In the genomic region with DNA sequence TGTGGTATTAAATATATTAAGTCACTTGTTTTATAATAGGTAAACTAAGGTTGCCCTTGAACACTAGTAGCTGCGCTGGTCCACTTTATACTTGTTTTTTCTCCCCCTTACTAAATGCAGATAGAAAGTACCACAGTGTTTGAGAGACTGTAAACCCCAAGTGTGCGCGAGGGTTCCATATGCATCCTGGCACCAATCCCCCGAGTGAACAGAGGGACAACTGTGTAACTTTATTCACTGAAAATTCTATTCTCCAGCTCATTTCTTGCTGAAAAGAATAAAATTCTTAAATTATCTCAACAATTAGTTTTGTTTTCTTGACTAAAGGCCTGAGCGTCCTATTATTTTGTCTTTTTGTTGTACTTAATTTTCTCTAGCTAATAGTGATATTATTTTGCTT, we compare ENCODE assay signal across 8 cellular contexts. TPM values are rescaled to one million over a fixed set of nuclear protein-coding genes. Genes with fewer than 3 reads are reported as not detected.
DNase-seq lines count a peak whose midpoint lies in the region; ATAC-seq and TF ChIP-seq lines count a peak whose summit lies in the region.

No MANE protein-coding gene starts in this region.

- CTCF ChIA-PET in IMR-90 (lab: Yijun Ruan, JAX) = no interaction called here

- H4K91ac ChIP-seq in IMR-90 (ENCODE audit: insufficient read depth, low read depth, low read length) = no peak overlapping the region

- H3K36me3 Mint-ChIP-seq in central memory CD8-positive, alpha-beta T cell (ENCODE audit: insufficient read depth) = peaks cover 75% of the 10 kb centered on the region
- peaks cover 0 to 16% of the 10 kb centered on the region in 2 donors for H3K36me3 Mint-ChIP-seq in naive B cell

- peaks cover 41% of the 10 kb centered on the region for H3K4me1 Mint-ChIP-seq in central memory CD8-positive, alpha-beta T cell
- H3K4me1 Mint-ChIP-seq in naive B cell = peaks cover 21 to 66% (median 59%) of the 10 kb centered on the region in 3 donors

- H3K4me1 ChIP-seq in ACC112 (ENCODE audit: control insufficient read depth, insufficient read depth, low read length, unreplicated experiment) (peaks cover 34% of the 10 kb centered on the region), IMR-90 (ENCODE audit: control insufficient read depth, insufficient read depth, low read length) (peaks cover 4% of the 10 kb centered on the region; the same call in 1 of the 2 replicates)

- H3K4me3 ChIP-seq in ACC112 (ENCODE audit: low read depth, low read length) (peak overlapping the region; percentile 97), IMR-90 (ENCODE audit: insufficient read depth, low read depth, low read length) (no peak overlapping the region)

- no peaks in the 10 kb centered on the region for H3K9me1 ChIP-seq in IMR-90 (ENCODE audit: insufficient read depth, low read length)

- H3K4me2 ChIP-seq in IMR-90 (ENCODE audit: low read depth, low read length) = peak overlapping the region; percentile 96

- WGBS in IMR-90 (ENCODE audit: extremely low coverage in 2 of 2, insufficient read length in 1 of 2), 2 experiments = no CpG with 5 or more reads among the region's 5 CpGs

- no peak overlapping the region for H3K56ac ChIP-seq in IMR-90 (ENCODE audit: extremely low read depth, insufficient read depth, low read length)

- POLR2A ChIA-PET in IMR-90 (lab: Charles Lee; ENCODE audit: unreplicated experiment) = no interaction called here

- H2BK120ac ChIP-seq in IMR-90 (ENCODE audit: low read depth, low read length) = no peak overlapping the region

- H2BK20ac ChIP-seq in IMR-90 (ENCODE audit: low read depth, low read length) = no peak overlapping the region

- no peaks in the 10 kb centered on the region for H3K9me3 Mint-ChIP-seq in central memory CD8-positive, alpha-beta T cell
- H3K9me3 Mint-ChIP-seq in naive B cell = no peaks in the 10 kb centered on the region

- H4K20me1 ChIP-seq in IMR-90 (ENCODE audit: insufficient read depth, low read length) = peaks cover 34% of the 10 kb centered on the region

- H3K14ac ChIP-seq in IMR-90 (replicated peaks; ENCODE audit: low read depth, low read length) = no peak overlapping the region

- H3K27me3 ChIP-seq in ACC112 (ENCODE audit: insufficient read depth, low read length) (no peaks in the 10 kb centered on the region), IMR-90 (ENCODE audit: control insufficient read depth, insufficient read depth, low read length) (no peaks in the 10 kb centered on the region)

- in situ Hi-C loops in IMR-90 (cut with MboI; ENCODE audit: low sequenced_read_pairs) = loop anchor here (25.0 kb wide), 1 partner anchor 567 kb away; a partner anchor contains a TSS

- H3K36me3 ChIP-seq in ACC112 (ENCODE audit: insufficient read depth, low read length) (peaks cover 32% of the 10 kb centered on the region), IMR-90 (ENCODE audit: control insufficient read depth, insufficient read depth, low read length) (peaks cover 21% of the 10 kb centered on the region)

- H3K9me3 ChIP-seq in IMR-90 (ENCODE audit: control insufficient read depth, insufficient read depth, low read length) = no peaks in the 10 kb centered on the region

- ATAC-seq in IMR-90 (ENCODE audit: low read depth) = no peak
- no peak for ATAC-seq in central memory CD8-positive, alpha-beta T cell (replicated peaks; ENCODE audit: extremely low read depth, poor library complexity, severe bottlenecking)
- no peak for ATAC-seq in naive B cell (ENCODE audit: low read depth in 2 of 2)

- no peak for TF ChIP-seq RAD21 in IMR-90 (IDR thresholded peaks at IDR 0.05; ENCODE audit: low read length)

- dilution Hi-C loops in IMR-90 (cut with HindIII; ENCODE audit: low sequenced_read_pairs, unreplicated experiment) = no loop called here

- BruUV-seq in IMR-90 (replicated peaks; lab: Mats Ljungman, UMichigan) = no TSS peak

- no peak overlapping the region for H2BK15ac ChIP-seq in IMR-90 (ENCODE audit: low read depth, low read length)

- no peak overlapping the region for H3K4ac ChIP-seq in IMR-90 (ENCODE audit: low read depth, low read length)

- no peak overlapping the region for H2AK5ac ChIP-seq in IMR-90 (ENCODE audit: low read depth, low read length)

- intact Hi-C loops in IMR-90 (cut with micrococcal nuclease) = loop anchor here (5.0 to 10.0 kb wide), 2 partner anchors 97 to 569 kb away; a partner anchor contains a TSS

- H3K27ac ChIP-seq in ACC112 (ENCODE audit: low read depth, low read length) (no peak overlapping the region), IMR-90 (ENCODE audit: insufficient read depth, low read length) (no peak overlapping the region)

- peak overlapping the region; percentile 72; the same call in 1 of the 2 replicates for H3K23ac ChIP-seq in IMR-90 (ENCODE audit: low read depth, low read length)

- peaks cover 53% of the 10 kb centered on the region for H3K79me2 ChIP-seq in ACC112 (ENCODE audit: control insufficient read depth, insufficient read depth, low read length, unreplicated experiment)

- H2AK9ac ChIP-seq in IMR-90 (replicated peaks; ENCODE audit: low read depth, low read length, poor library complexity) = no peak overlapping the region

- no peak overlapping the region for H4K8ac ChIP-seq in IMR-90 (ENCODE audit: low read depth in 2 of 2, low read length in 2 of 2)

- H3K18ac ChIP-seq in IMR-90 (ENCODE audit: low read depth, low read length) = no peak overlapping the region

- H4K5ac ChIP-seq in IMR-90 (ENCODE audit: low read depth, low read length) = no peak overlapping the region

- H2BK5ac ChIP-seq in IMR-90 (ENCODE audit: low read depth, low read length, poor library complexity, severe bottlenecking) = no peak overlapping the region

- no peak for TF ChIP-seq POLR2A in IMR-90 (IDR thresholded peaks at IDR 0.05; ENCODE audit: low read depth, low read length)

- peak overlapping the region; percentile 96 for H3K4me3 Mint-ChIP-seq in central memory CD8-positive, alpha-beta T cell
- H3K4me3 Mint-ChIP-seq in naive B cell = peak overlapping the region; percentile 95 to 99 (median 98)

- H3K79me1 ChIP-seq in IMR-90 (ENCODE audit: low read depth in 1 of 2, low read length in 2 of 2) = peaks cover 9 to 41% of the 10 kb centered on the region in 2 experiments

- no peaks in the 10 kb centered on the region for H3K27me3 Mint-ChIP-seq in central memory CD8-positive, alpha-beta T cell
- no peaks in the 10 kb centered on the region for H3K27me3 Mint-ChIP-seq in naive B cell

- DNase-seq in IMR-90 (no peak), naive B cell (no peak), DMS 273 (lab: John Stamatoyannopoulos, UW; ENCODE audit: unreplicated experiment) (no peak), A172 (ENCODE audit: low spot score) (no peak), C1 segment of cervical spinal cord (lab: John Stamatoyannopoulos, UW) (no peak)
- no peak for DNase-seq in central memory CD8-positive, alpha-beta T cell (ENCODE audit: low spot score in 2 of 2)
- no peak for DNase-seq in stimulated activated CD4-positive, alpha-beta T cell treated with anti-CD3 and anti-CD28 coated beads, Interleukin-1b, Interleukin-23, amount 100 ng/mL, for 48 hours

- H3K27ac Mint-ChIP-seq in central memory CD8-positive, alpha-beta T cell (ENCODE audit: low read depth) = peak overlapping the region; percentile 97
- H3K27ac Mint-ChIP-seq in naive B cell = peak overlapping the region in 4 of 6 donors; percentile 91 to 100 (median 100)

- TF ChIP-seq CTCF in IMR-90 (conservative IDR thresholded peaks at IDR 0.05; ENCODE audit: low read depth, low read length) = no peak

- H3K9ac ChIP-seq in IMR-90 (ENCODE audit: low read depth, low read length) = no peak overlapping the region

- H2AFZ ChIP-seq in ACC112 (ENCODE audit: low read length, unreplicated experiment) = no peak overlapping the region
- no peak overlapping the region for H2AFZ ChIP-seq in IMR-90 (replicated peaks; ENCODE audit: low read length, poor library complexity)

TF ChIP-seq in IMR-90, 13 proteins besides CTCF, POLR2A, EP300 and RAD21 (continues in another document):
- TF ChIP-seq SMC3 (IDR thresholded peaks at IDR 0.05; ENCODE audit: low read depth, low read length) (no peak), FOS (IDR thresholded peaks at IDR 0.05; ENCODE audit: low read depth, low read length) (no peak), CEBPB (IDR thresholded peaks at IDR 0.05; ENCODE audit: low read depth, low read length) (no peak), MAFK (IDR thresholded peaks at IDR 0.05; ENCODE audit: low read depth, low read length) (no peak), CHD1 (IDR thresholded peaks at IDR 0.05; ENCODE audit: low read depth, low read length) (no peak), RFX5 (IDR thresholded peaks at IDR 0.05; ENCODE audit: low read depth, low read length) (no peak), NFE2L2 (IDR thresholded peaks at IDR 0.05; ENCODE audit: low read depth, low read length) (no peak), MAZ (IDR thresholded peaks at IDR 0.05; ENCODE audit: borderline replicate concordance, low read depth, low read length) (no peak)
- TF ChIP-seq, protein P1, sequence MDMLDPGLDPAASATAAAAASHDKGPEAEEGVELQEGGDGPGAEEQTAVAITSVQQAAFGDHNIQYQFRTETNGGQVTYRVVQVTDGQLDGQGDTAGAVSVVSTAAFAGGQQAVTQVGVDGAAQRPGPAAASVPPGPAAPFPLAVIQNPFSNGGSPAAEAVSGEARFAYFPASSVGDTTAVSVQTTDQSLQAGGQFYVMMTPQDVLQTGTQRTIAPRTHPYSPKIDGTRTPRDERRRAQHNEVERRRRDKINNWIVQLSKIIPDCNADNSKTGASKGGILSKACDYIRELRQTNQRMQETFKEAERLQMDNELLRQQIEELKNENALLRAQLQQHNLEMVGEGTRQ (IDR thresholded peaks at IDR 0.05; ENCODE audit: low read depth, low read length) = no peak

RNA-seq across cellular contexts. Expression of a gene that starts 1.9 kb away (rescaled TPM):
- 71.0 and 73.9 TPM in 2 replicates for total RNA-seq in IMR-90 (2012; rRNA removed)
- polyA plus RNA-seq in IMR-90 (2012; rRNA removed) = 41.5 and 71.0 TPM in 2 replicates
- 11.6 and 22.6 TPM in 2 replicates for polyA plus RNA-seq in IMR-90 (2012; cell fraction: cytosol; rRNA removed)
- polyA plus RNA-seq in IMR-90 (2012; cell fraction: nucleus; rRNA removed; ENCODE audit: low replicate concordance) = 417 and 584 TPM in 2 replicates
- 10 to 100 TPM; 34.2 to 78.0 (median 68.9) TPM for polyA plus RNA-seq in naive B cell (ENCODE audit: low read depth in 6 of 6)
- 22.4 and 29.8 TPM in 2 replicates for total RNA-seq in A172 (2014; rRNA removed; shearing (Covaris generic))

RNA-seq across cellular contexts. Expression of a gene that starts 13.1 kb away (rescaled TPM):
- 8.6 and 22.2 TPM in 2 replicates for total RNA-seq in IMR-90 (2012; rRNA removed)
- polyA plus RNA-seq in IMR-90 (2012; rRNA removed) = 16.8 and 19.5 TPM in 2 replicates
- polyA plus RNA-seq in IMR-90 (2012; cell fraction: cytosol; rRNA removed) = 1.9 and 2.6 TPM in 2 replicates
- polyA plus RNA-seq in IMR-90 (2012; cell fraction: nucleus; rRNA removed; ENCODE audit: low replicate concordance) = 0.99 and 6.8 TPM in 2 replicates
- polyA plus RNA-seq in naive B cell (ENCODE audit: low read depth in 6 of 6) = 10 to 100 TPM; 69.2 to 93.1 (median 78.0) TPM
- total RNA-seq in A172 (2014; rRNA removed; shearing (Covaris generic)) = 59.0 and 85.0 TPM in 2 replicates

RNA-seq across cellular contexts. Expression of a gene that starts 26.9 kb away (rescaled TPM):
- total RNA-seq in IMR-90 (2012; rRNA removed) = 0.28 TPM in 1 of 2 replicates, not detected in the other
- polyA plus RNA-seq in IMR-90 (2012; rRNA removed) (not detected in 2 replicates), naive B cell (ENCODE audit: low read depth in 6 of 6) (under 1 TPM in 5 of 6 donors, not detected in 1; 0.29 to 0.62 (median 0.39) TPM)
- polyA plus RNA-seq in IMR-90 (2012; cell fraction: cytosol; rRNA removed) = 0.09 and 0.27 TPM in 2 replicates
- polyA plus RNA-seq in IMR-90 (2012; cell fraction: nucleus; rRNA removed; ENCODE audit: low replicate concordance) = not detected in 2 replicates
- not detected in 2 replicates for total RNA-seq in A172 (2014; rRNA removed; shearing (Covaris generic))
